In genomic region chr22:19766235-19766505, GRCh38 we compare ENCODE assay signal across 1 cellular context.
TF ChIP-seq lines count a peak whose summit lies in the region.

No MANE protein-coding gene starts in this region.

TF ChIP-seq in WTC11, 78 proteins besides CTCF, POLR2A, EP300 and RAD21 (continued from another document):
- no peak for TF ChIP-seq ZNF138 (CRISPR knock-in tag; conservative IDR thresholded peaks at IDR 0.05)
- TF ChIP-seq CBFB (CRISPR knock-in tag; IDR thresholded peaks at IDR 0.05; ENCODE audit: low read depth): no peak
- TF ChIP-seq TEAD1 (CRISPR knock-in tag; IDR thresholded peaks at IDR 0.05): no peak
